ENCODE assay signal across 1 cellular context in genomic region chr7:87140271-87140748, GRCh38.
TF ChIP-seq lines count a peak whose summit lies in the region.

No MANE protein-coding gene starts in this region.

TF ChIP-seq in HepG2, 621 proteins besides CTCF, POLR2A, EP300 and RAD21 (continued from another document and continues in another):
- TF ChIP-seq HOXA9 (CRISPR knock-in tag; IDR thresholded peaks at IDR 0.05; ENCODE audit: borderline replicate concordance) (no peak), CENPT (CRISPR knock-in tag; IDR thresholded peaks at IDR 0.05; ENCODE audit: low read depth) (no peak), SMARCE1 (IDR thresholded peaks at IDR 0.05; ENCODE audit: borderline replicate concordance) (no peak), RXRB (CRISPR knock-in tag; IDR thresholded peaks at IDR 0.05; ENCODE audit: borderline replicate concordance) (peak; percentile 24; the same call in 1 of the 2 replicates), ZNF597 (CRISPR knock-in tag; IDR thresholded peaks at IDR 0.05) (no peak), NCOA5 (CRISPR knock-in tag; IDR thresholded peaks at IDR 0.05) (no peak), SMAD1 (CRISPR knock-in tag; IDR thresholded peaks at IDR 0.05; ENCODE audit: borderline replicate concordance, low read depth) (no peak), KLF6 (CRISPR knock-in tag; IDR thresholded peaks at IDR 0.05) (no peak), TFDP1 (CRISPR knock-in tag; IDR thresholded peaks at IDR 0.05; ENCODE audit: borderline replicate concordance) (no peak), ZNF577 (CRISPR knock-in tag; IDR thresholded peaks at IDR 0.05; ENCODE audit: borderline replicate concordance, low read depth) (no peak), ZNF30 (CRISPR knock-in tag; IDR thresholded peaks at IDR 0.05) (no peak), ZGPAT (CRISPR knock-in tag; IDR thresholded peaks at IDR 0.05) (no peak), NR0B2 (CRISPR knock-in tag; IDR thresholded peaks at IDR 0.05) (no peak), ZKSCAN5 (CRISPR knock-in tag; IDR thresholded peaks at IDR 0.05) (no peak), ZNF432 (CRISPR knock-in tag; IDR thresholded peaks at IDR 0.05; ENCODE audit: borderline replicate concordance) (no peak), KIAA2018 (CRISPR knock-in tag; IDR thresholded peaks at IDR 0.05; ENCODE audit: borderline replicate concordance) (no peak), AGO1 (IDR thresholded peaks at IDR 0.05; ENCODE audit: low read depth, low read length, poor library complexity, severe bottlenecking) (no peak), NFAT5 (CRISPR knock-in tag; IDR thresholded peaks at IDR 0.05) (no peak), GPBP1L1 (CRISPR knock-in tag; IDR thresholded peaks at IDR 0.05) (no peak), PREB (CRISPR knock-in tag; IDR thresholded peaks at IDR 0.05) (no peak), POLR2AphosphoS5 (IDR thresholded peaks at IDR 0.05; ENCODE audit: low read depth, low read length) (no peak), ZBTB8A (CRISPR knock-in tag; IDR thresholded peaks at IDR 0.05; ENCODE audit: borderline replicate concordance, low read depth) (no peak), ZNF17 (CRISPR knock-in tag; IDR thresholded peaks at IDR 0.05) (no peak), FOXJ3 (CRISPR knock-in tag; IDR thresholded peaks at IDR 0.05; ENCODE audit: borderline replicate concordance) (no peak), MXI1 (IDR thresholded peaks at IDR 0.05; ENCODE audit: borderline replicate concordance, low read depth, low read length) (no peak), ZFP36L2 (CRISPR knock-in tag; IDR thresholded peaks at IDR 0.05) (no peak), HOXA7 (CRISPR knock-in tag; IDR thresholded peaks at IDR 0.05) (no peak), TEAD3 (CRISPR knock-in tag; optimal IDR thresholded peaks at IDR 0.05; ENCODE audit: borderline replicate concordance) (peak; percentile 48), SRF (IDR thresholded peaks at IDR 0.05; ENCODE audit: low read depth, low read length) (no peak), NFYC (CRISPR knock-in tag; IDR thresholded peaks at IDR 0.05) (no peak), FOXK2 (IDR thresholded peaks at IDR 0.05) (no peak), NFRKB (IDR thresholded peaks at IDR 0.05) (no peak), HCFC1 (IDR thresholded peaks at IDR 0.05; ENCODE audit: low read depth, low read length) (no peak), SP5 (CRISPR knock-in tag; IDR thresholded peaks at IDR 0.05; ENCODE audit: borderline replicate concordance, low read depth) (no peak), CEBPB (IDR thresholded peaks at IDR 0.05; ENCODE audit: borderline replicate concordance, low read depth, low read length) (peak; percentile 55), ZNF773 (CRISPR knock-in tag; IDR thresholded peaks at IDR 0.05; ENCODE audit: borderline replicate concordance) (no peak)
- TF ChIP-seq, protein P1, sequence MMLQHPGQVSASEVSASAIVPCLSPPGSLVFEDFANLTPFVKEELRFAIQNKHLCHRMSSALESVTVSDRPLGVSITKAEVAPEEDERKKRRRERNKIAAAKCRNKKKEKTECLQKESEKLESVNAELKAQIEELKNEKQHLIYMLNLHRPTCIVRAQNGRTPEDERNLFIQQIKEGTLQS (CRISPR knock-in tag; IDR thresholded peaks at IDR 0.05): peak; percentile 52; the same call in 1 of the 2 replicates
- TF ChIP-seq, protein P2, sequence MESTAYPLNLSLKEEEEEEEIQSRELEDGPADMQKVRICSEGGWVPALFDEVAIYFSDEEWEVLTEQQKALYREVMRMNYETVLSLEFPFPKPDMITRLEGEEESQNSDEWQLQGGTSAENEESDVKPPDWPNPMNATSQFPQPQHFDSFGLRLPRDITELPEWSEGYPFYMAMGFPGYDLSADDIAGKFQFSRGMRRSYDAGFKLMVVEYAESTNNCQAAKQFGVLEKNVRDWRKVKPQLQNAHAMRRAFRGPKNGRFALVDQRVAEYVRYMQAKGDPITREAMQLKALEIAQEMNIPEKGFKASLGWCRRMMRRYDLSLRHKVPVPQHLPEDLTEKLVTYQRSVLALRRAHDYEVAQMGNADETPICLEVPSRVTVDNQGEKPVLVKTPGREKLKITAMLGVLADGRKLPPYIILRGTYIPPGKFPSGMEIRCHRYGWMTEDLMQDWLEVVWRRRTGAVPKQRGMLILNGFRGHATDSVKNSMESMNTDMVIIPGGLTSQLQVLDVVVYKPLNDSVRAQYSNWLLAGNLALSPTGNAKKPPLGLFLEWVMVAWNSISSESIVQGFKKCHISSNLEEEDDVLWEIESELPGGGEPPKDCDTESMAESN (CRISPR knock-in tag; conservative IDR thresholded peaks at IDR 0.05): no peak
